In genomic region chr2:132923787-132924186, GRCh38 we compare ENCODE assay signal across 17 cellular contexts.
DNase-seq lines count a peak whose midpoint lies in the region; ATAC-seq and TF ChIP-seq lines count a peak whose summit lies in the region.
"Had no signal": no experiment of that assay in that cellular context is flagged by ENCODE, and none has a peak within 500 bp of the region (broad histone marks: within the 10 kb centered on the region; RNA-seq: fewer than 3 reads in every experiment).

No MANE protein-coding gene starts in this region.

- no peaks in the 10 kb centered on the region for H3K9me3 ChIP-seq in lung (ENCODE audit: control insufficient read depth in 2 of 2, insufficient read depth in 1 of 2, low read length in 1 of 2)
- H3K9me3 ChIP-seq: heart right ventricle, mucosa of descending colon, neutrophil had no signal

- DNase-seq in Daoy (ENCODE audit: low read depth) (peak; percentile 79), LHCN-M2 (ENCODE audit: low read depth) (peak; percentile 36), brain microvascular endothelial cell (peak; percentile 81), lung (ENCODE audit: low spot score) (no peak), NCI-H526 (lab: John Stamatoyannopoulos, UW) (no peak), CD1c-positive myeloid dendritic cell (ENCODE audit: extremely low spot score) (no peak), NCI-H1105 (lab: John Stamatoyannopoulos, UW) (no peak)
- DNase-seq: cortex of kidney; DMS79; HFFc6; NCI-H1048; stimulated activated CD4-positive, alpha-beta T cell treated with anti-CD3 and anti-CD28 coated beads, Interleukin-1b, Interleukin-23, amount 100 ng/mL, for 48 hours had no signal

- ATAC-seq in lung (ENCODE audit: insufficient read depth, low FRiP score): peak; percentile 41
- ATAC-seq: mucosa of descending colon, right cardiac atrium, WTC11 had no signal

- TF ChIP-seq CTCF in brain microvascular endothelial cell (IDR thresholded peaks at IDR 0.05; ENCODE audit: low read depth, low read length, missing control alignments) (no peak), lung (IDR thresholded peaks at IDR 0.05; ENCODE audit: control extremely low read depth, extremely low read depth) (no peak)

- H3K4me3 ChIP-seq in brain microvascular endothelial cell (ENCODE audit: low read depth, low read length): no peak overlapping the region
- H3K4me3 ChIP-seq in lung: no peak overlapping the region
- H3K4me3 ChIP-seq: heart right ventricle, mucosa of descending colon had no signal

- no peaks in the 10 kb centered on the region for H3K36me3 ChIP-seq in brain microvascular endothelial cell (replicated peaks)
- H3K36me3 ChIP-seq in lung (ENCODE audit: control insufficient read depth in 2 of 2, insufficient read depth in 2 of 2, low read length in 2 of 2): no peaks in the 10 kb centered on the region
- H3K36me3 ChIP-seq: heart right ventricle, neutrophil had no signal

- in situ Hi-C loops in brain microvascular endothelial cell (cut with HindIII; ENCODE audit: low pct_ligation_motif_present, low sequenced_read_pairs): no loop called here

- 70 to 83% methylated on average over 3 of the region's 3 CpGs for WGBS in lung, 2 donors

- H3K27me3 ChIP-seq in brain microvascular endothelial cell (replicated peaks): no peaks in the 10 kb centered on the region
- no peaks in the 10 kb centered on the region for H3K27me3 ChIP-seq in lung (ENCODE audit: control insufficient read depth, insufficient read depth)
- H3K27me3 ChIP-seq: heart right ventricle, neutrophil had no signal

- H3K27ac ChIP-seq in brain microvascular endothelial cell (no peak overlapping the region), lung (ENCODE audit: low read depth in 1 of 2, low read length in 1 of 2) (no peak overlapping the region)
- H3K27ac ChIP-seq: heart right ventricle, neutrophil had no signal

- peaks cover 0 to 2% of the 10 kb centered on the region in 2 donors for H3K4me1 ChIP-seq in lung (ENCODE audit: control insufficient read depth in 2 of 2, insufficient read depth in 2 of 2, low read length in 2 of 2)

Comparison
In these comparisons a context has a peak if more than half of its experiments do, and no peak if none do; other contexts are left out.
1. DNase-seq: peak in Daoy (single experiment), LHCN-M2 (single experiment) and brain microvascular endothelial cell (single experiment); none in lung (single experiment), NCI-H526 (0 of 2), CD1c-positive myeloid dendritic cell (single experiment) and NCI-H1105 (single experiment).